In the genomic region with DNA sequence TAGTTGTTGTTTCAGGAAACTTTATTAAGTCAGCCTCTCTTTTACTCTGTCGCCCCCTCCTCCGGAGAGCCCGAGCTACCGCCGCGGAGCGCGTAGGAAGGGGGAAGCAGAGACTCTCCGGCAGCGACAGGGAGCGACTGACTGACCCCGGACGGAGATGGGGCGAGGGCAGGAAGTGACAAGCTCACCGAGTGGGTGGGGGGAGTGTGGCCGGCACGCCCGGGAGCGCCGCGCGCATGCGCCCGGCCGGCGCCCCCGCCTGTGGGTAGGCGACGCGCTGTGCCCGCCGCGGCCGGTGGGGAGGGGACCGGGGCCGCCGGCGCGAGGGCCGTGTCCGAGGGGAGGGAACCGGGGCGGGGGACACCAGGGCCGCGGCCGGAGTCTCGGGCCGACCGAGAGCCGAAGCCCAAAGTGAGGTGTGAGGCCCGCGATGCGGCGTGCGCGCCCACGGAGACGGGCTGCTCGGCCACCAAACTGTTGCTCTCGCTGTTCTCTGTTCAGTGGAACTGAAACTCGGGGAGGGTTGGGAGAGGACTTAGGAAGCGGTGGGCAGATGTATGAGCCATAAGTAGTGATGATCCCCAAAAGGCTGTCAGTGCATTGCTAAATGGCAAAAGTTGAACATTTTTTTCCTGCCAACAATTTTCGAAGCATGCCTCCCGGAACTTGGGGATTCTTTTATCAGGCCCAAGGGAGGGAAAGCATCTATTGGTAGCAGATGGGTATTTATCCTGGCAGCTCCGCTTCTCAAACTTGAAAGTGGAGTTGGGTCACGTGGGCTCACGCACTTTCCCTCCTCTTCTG, we compare ENCODE assay signal across 1 cellular context.
TF ChIP-seq lines count a peak whose summit lies in the region.

Gene ZNF800 (minus strand): TSS at position 143 of the 804 bp plus-strand sequence. CDS start 1,151 bp downstream, outside the sequence.

TF ChIP-seq in WTC11, 78 proteins besides CTCF, POLR2A, EP300 and RAD21 (continued from another document and continues in another):
- TF ChIP-seq ZNF532 (CRISPR knock-in tag; IDR thresholded peaks at IDR 0.05; ENCODE audit: borderline replicate concordance) (no peak), AFF4 (CRISPR knock-in tag; IDR thresholded peaks at IDR 0.05; ENCODE audit: borderline replicate concordance) (no peak), ZNF671 (CRISPR knock-in tag; IDR thresholded peaks at IDR 0.05) (no peak), E2F4 (CRISPR knock-in tag; IDR thresholded peaks at IDR 0.05; ENCODE audit: borderline replicate concordance, low read depth) (no peak), ZNF281 (CRISPR knock-in tag; IDR thresholded peaks at IDR 0.05) (no peak), CREM (CRISPR knock-in tag; IDR thresholded peaks at IDR 0.05) (peak; percentile 27; the same call in 1 of the 2 replicates), ZBTB21 (CRISPR knock-in tag; IDR thresholded peaks at IDR 0.05; ENCODE audit: borderline replicate concordance) (no peak), ZNF219 (CRISPR knock-in tag; IDR thresholded peaks at IDR 0.05; ENCODE audit: borderline replicate concordance) (no peak), KAT7 (CRISPR knock-in tag; IDR thresholded peaks at IDR 0.05; ENCODE audit: borderline replicate concordance) (no peak), MXD4 (CRISPR knock-in tag; IDR thresholded peaks at IDR 0.05; ENCODE audit: borderline replicate concordance) (no peak), ATF1 (CRISPR knock-in tag; IDR thresholded peaks at IDR 0.05) (no peak), GTF2I (CRISPR knock-in tag; conservative IDR thresholded peaks at IDR 0.05) (no peak), GABPB1 (CRISPR knock-in tag; IDR thresholded peaks at IDR 0.05) (peak; percentile 48), ATF6 (CRISPR knock-in tag; IDR thresholded peaks at IDR 0.05) (no peak), ETV6 (CRISPR knock-in tag; IDR thresholded peaks at IDR 0.05) (0 out of 2 replicates have a peak, but pooled peaks have one; percentile 39), TP53 (CRISPR knock-in tag; IDR thresholded peaks at IDR 0.05) (no peak)
- TF ChIP-seq, protein P1, sequence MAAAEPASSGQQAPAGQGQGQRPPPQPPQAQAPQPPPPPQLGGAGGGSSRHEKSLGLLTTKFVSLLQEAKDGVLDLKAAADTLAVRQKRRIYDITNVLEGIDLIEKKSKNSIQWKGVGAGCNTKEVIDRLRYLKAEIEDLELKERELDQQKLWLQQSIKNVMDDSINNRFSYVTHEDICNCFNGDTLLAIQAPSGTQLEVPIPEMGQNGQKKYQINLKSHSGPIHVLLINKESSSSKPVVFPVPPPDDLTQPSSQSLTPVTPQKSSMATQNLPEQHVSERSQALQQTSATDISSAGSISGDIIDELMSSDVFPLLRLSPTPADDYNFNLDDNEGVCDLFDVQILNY (CRISPR knock-in tag; IDR thresholded peaks at IDR 0.05): no peak
- TF ChIP-seq, protein P2, sequence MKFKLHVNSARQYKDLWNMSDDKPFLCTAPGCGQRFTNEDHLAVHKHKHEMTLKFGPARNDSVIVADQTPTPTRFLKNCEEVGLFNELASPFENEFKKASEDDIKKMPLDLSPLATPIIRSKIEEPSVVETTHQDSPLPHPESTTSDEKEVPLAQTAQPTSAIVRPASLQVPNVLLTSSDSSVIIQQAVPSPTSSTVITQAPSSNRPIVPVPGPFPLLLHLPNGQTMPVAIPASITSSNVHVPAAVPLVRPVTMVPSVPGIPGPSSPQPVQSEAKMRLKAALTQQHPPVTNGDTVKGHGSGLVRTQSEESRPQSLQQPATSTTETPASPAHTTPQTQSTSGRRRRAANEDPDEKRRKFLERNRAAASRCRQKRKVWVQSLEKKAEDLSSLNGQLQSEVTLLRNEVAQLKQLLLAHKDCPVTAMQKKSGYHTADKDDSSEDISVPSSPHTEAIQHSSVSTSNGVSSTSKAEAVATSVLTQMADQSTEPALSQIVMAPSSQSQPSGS (CRISPR knock-in tag; IDR thresholded peaks at IDR 0.05; ENCODE audit: borderline replicate concordance, low read depth): no peak
- TF ChIP-seq, protein P3, sequence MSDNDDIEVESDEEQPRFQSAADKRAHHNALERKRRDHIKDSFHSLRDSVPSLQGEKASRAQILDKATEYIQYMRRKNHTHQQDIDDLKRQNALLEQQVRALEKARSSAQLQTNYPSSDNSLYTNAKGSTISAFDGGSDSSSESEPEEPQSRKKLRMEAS (CRISPR knock-in tag; IDR thresholded peaks at IDR 0.05): peak; percentile 77
- TF ChIP-seq, protein P4, sequence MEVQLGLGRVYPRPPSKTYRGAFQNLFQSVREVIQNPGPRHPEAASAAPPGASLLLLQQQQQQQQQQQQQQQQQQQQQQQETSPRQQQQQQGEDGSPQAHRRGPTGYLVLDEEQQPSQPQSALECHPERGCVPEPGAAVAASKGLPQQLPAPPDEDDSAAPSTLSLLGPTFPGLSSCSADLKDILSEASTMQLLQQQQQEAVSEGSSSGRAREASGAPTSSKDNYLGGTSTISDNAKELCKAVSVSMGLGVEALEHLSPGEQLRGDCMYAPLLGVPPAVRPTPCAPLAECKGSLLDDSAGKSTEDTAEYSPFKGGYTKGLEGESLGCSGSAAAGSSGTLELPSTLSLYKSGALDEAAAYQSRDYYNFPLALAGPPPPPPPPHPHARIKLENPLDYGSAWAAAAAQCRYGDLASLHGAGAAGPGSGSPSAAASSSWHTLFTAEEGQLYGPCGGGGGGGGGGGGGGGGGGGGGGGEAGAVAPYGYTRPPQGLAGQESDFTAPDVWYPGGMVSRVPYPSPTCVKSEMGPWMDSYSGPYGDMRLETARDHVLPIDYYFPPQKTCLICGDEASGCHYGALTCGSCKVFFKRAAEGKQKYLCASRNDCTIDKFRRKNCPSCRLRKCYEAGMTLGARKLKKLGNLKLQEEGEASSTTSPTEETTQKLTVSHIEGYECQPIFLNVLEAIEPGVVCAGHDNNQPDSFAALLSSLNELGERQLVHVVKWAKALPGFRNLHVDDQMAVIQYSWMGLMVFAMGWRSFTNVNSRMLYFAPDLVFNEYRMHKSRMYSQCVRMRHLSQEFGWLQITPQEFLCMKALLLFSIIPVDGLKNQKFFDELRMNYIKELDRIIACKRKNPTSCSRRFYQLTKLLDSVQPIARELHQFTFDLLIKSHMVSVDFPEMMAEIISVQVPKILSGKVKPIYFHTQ (CRISPR knock-in tag; IDR thresholded peaks at IDR 0.05): no peak
